8 cellular contexts compared by ENCODE assay signal in genomic region chr4:6783111-6783981, GRCh38. TPM values are rescaled to one million over a fixed set of nuclear protein-coding genes. Genes with fewer than 3 reads are reported as not detected.
DNase-seq lines count a peak whose midpoint lies in the region; ATAC-seq and TF ChIP-seq lines count a peak whose summit lies in the region.

No MANE protein-coding gene starts in this region.

- WGBS in lung, 2 donors = 1 to 2% methylated on average over 63 to 91 of the region's 91 CpGs

- CTCF ChIA-PET in activated CD8-positive, alpha-beta T cell treated with anti-CD3 and anti-CD28 coated beads, Interleukin-2, amount 10 ng/mL, durations not matched to agents 7 days and 5 days (lab: Charles Lee) = interaction anchor here (0.6 to 1.9 kb wide), 6 partner anchors 62 to 260 kb away, joined by 3 to 17 read pairs (median 4); partner anchors contain the start of genes BLOC1S4 and TADA2B

- no peaks in the 10 kb centered on the region for H3K36me3 ChIP-seq in CD4-positive, CD25-positive, alpha-beta regulatory T cell (ENCODE audit: control insufficient read depth, insufficient read depth, low read length)
- H3K36me3 ChIP-seq in lung (ENCODE audit: control insufficient read depth in 2 of 2, insufficient read depth in 2 of 2, low read length in 2 of 2) = no peaks in the 10 kb centered on the region

- H3K4me3 Mint-ChIP-seq in CD4-positive, CD25-positive, alpha-beta regulatory T cell = peak overlapping the region; percentile 86 to 93 (median 90)
- H3K4me3 Mint-ChIP-seq in activated CD8-positive, alpha-beta T cell treated with anti-CD3 and anti-CD28 coated beads, Interleukin-2, amount 10 ng/mL, durations not matched to agents 7 days and 5 days = peak overlapping the region; percentile 84

- TF ChIP-seq CTCF in lung (IDR thresholded peaks at IDR 0.05; ENCODE audit: control extremely low read depth, extremely low read depth) = no peak

- peak; percentile 76 to 78 for ATAC-seq in CD4-positive, CD25-positive, alpha-beta regulatory T cell (ENCODE audit: low read depth in 2 of 2)
- peak; percentile 69 for ATAC-seq in GM19328 (IDR thresholded peaks at IDR 0.05; ENCODE audit: unreplicated experiment)
- ATAC-seq in HG03460 (IDR thresholded peaks at IDR 0.05; ENCODE audit: unreplicated experiment) = peak; percentile 73
- ATAC-seq in activated CD8-positive, alpha-beta T cell treated with anti-CD3 and anti-CD28 coated beads, Interleukin-2, amount 10 ng/mL, durations not matched to agents 7 days and 5 days = peak; percentile 84
- peak; percentile 89 for ATAC-seq in lung (ENCODE audit: insufficient read depth, low FRiP score)

- peak; percentile 83 to 88 (median 84) for DNase-seq in CD4-positive, CD25-positive, alpha-beta regulatory T cell
- DNase-seq in NCI-H748 treated with DMSO at 0.1 percent for 48 hours (lab: John Stamatoyannopoulos, UW) = peak; percentile 33
- peak; percentile 91 for DNase-seq in activated CD8-positive, alpha-beta T cell treated with anti-CD3 and anti-CD28 coated beads, Interleukin-2, amount 10 ng/mL, durations not matched to agents 7 days and 5 days
- DNase-seq in ecto neural progenitor cell (ENCODE audit: low spot score) = peak; percentile 95
- DNase-seq in lung (ENCODE audit: low spot score) = peak; percentile 89
- DNase-seq in stimulated activated CD4-positive, alpha-beta T cell treated with anti-CD3 and anti-CD28 coated beads, TNF-alpha, amount 100 ng/mL, for 24 hours (ENCODE audit: low read depth in 3 of 3) = peak; percentile 76 to 87 (median 78)

- no peaks in the 10 kb centered on the region for H3K9me3 ChIP-seq in CD4-positive, CD25-positive, alpha-beta regulatory T cell (ENCODE audit: control insufficient read depth in 2 of 2, low read length in 2 of 2)
- no peaks in the 10 kb centered on the region for H3K9me3 ChIP-seq in lung (ENCODE audit: control insufficient read depth in 2 of 2, insufficient read depth in 1 of 2, low read length in 1 of 2)

- peaks cover 30 to 69% (median 51%) of the 10 kb centered on the region in 4 donors for H3K4me1 Mint-ChIP-seq in CD4-positive, CD25-positive, alpha-beta regulatory T cell
- peaks cover 67% of the 10 kb centered on the region for H3K4me1 Mint-ChIP-seq in activated CD8-positive, alpha-beta T cell treated with anti-CD3 and anti-CD28 coated beads, Interleukin-2, amount 10 ng/mL, durations not matched to agents 7 days and 5 days (ENCODE audit: low read depth)

- H3K4me1 ChIP-seq in CD4-positive, CD25-positive, alpha-beta regulatory T cell (ENCODE audit: control insufficient read depth, insufficient read depth, low read length, poor library complexity, severe bottlenecking) = peaks cover 42% of the 10 kb centered on the region
- H3K4me1 ChIP-seq in lung (ENCODE audit: control insufficient read depth in 2 of 2, insufficient read depth in 2 of 2, low read length in 2 of 2) = peaks cover 6 to 13% of the 10 kb centered on the region in 2 donors

- peak overlapping the region; percentile 85 for H3K4me3 ChIP-seq in CD4-positive, CD25-positive, alpha-beta regulatory T cell (ENCODE audit: low read depth, low read length)
- peak overlapping the region; percentile 95 for H3K4me3 ChIP-seq in lung

- peaks cover 3% of the 10 kb centered on the region for H3K36me3 Mint-ChIP-seq in CD4-positive, CD25-positive, alpha-beta regulatory T cell
- H3K36me3 Mint-ChIP-seq in activated CD8-positive, alpha-beta T cell treated with anti-CD3 and anti-CD28 coated beads, Interleukin-2, amount 10 ng/mL, durations not matched to agents 7 days and 5 days (ENCODE audit: low read depth) = peaks cover 15% of the 10 kb centered on the region

- POLR2A ChIA-PET in activated CD8-positive, alpha-beta T cell treated with anti-CD3 and anti-CD28 coated beads, Interleukin-2, amount 10 ng/mL, durations not matched to agents 7 days and 5 days (lab: Charles Lee) = interaction anchor here (0.5 to 1.6 kb wide), 12 partner anchors 12 to 285 kb away, joined by 3 to 7 read pairs (median 3); partner anchors contain the start of genes BLOC1S4 and GRPEL1

- peak overlapping the region; percentile 95 for H3K27ac ChIP-seq in CD4-positive, CD25-positive, alpha-beta regulatory T cell (ENCODE audit: insufficient read depth, low read length, poor library complexity, severe bottlenecking)
- H3K27ac ChIP-seq in lung (ENCODE audit: low read depth in 1 of 2, low read length in 1 of 2) = peak overlapping the region; percentile 99

- H3K9me3 Mint-ChIP-seq in CD4-positive, CD25-positive, alpha-beta regulatory T cell = no peaks in the 10 kb centered on the region
- H3K9me3 Mint-ChIP-seq in activated CD8-positive, alpha-beta T cell treated with anti-CD3 and anti-CD28 coated beads, Interleukin-2, amount 10 ng/mL, durations not matched to agents 7 days and 5 days (ENCODE audit: insufficient read depth) = no peaks in the 10 kb centered on the region

- H3K27me3 ChIP-seq in CD4-positive, CD25-positive, alpha-beta regulatory T cell (ENCODE audit: control insufficient read depth, insufficient read depth, low read length) = no peaks in the 10 kb centered on the region
- no peaks in the 10 kb centered on the region for H3K27me3 ChIP-seq in lung (ENCODE audit: control insufficient read depth, insufficient read depth)

- peak overlapping the region; percentile 6 to 92 (median 90) for H3K27ac Mint-ChIP-seq in CD4-positive, CD25-positive, alpha-beta regulatory T cell
- H3K27ac Mint-ChIP-seq in activated CD8-positive, alpha-beta T cell treated with anti-CD3 and anti-CD28 coated beads, Interleukin-2, amount 10 ng/mL, durations not matched to agents 7 days and 5 days = peak overlapping the region; percentile 78

- peaks cover 14% of the 10 kb centered on the region for H3K27me3 Mint-ChIP-seq in CD4-positive, CD25-positive, alpha-beta regulatory T cell
- H3K27me3 Mint-ChIP-seq in activated CD8-positive, alpha-beta T cell treated with anti-CD3 and anti-CD28 coated beads, Interleukin-2, amount 10 ng/mL, durations not matched to agents 7 days and 5 days (ENCODE audit: low read depth) = no peaks in the 10 kb centered on the region

RNA-seq across cellular contexts. Expression of gene KIAA0232, which starts 0.8 kb away (rescaled TPM):
- 25.3 TPM for total RNA-seq in CD4-positive, CD25-positive, alpha-beta regulatory T cell
- 10 to 100 TPM in 2 of 4 donors, 1 to 10 TPM in 2; 5.6 to 16.7 (median 10.8) TPM for polyA plus RNA-seq in CD4-positive, CD25-positive, alpha-beta regulatory T cell
- total RNA-seq in activated CD8-positive, alpha-beta T cell treated with anti-CD3 and anti-CD28 coated beads, Interleukin-2, amount 10 ng/mL, durations not matched to agents 7 days and 5 days = 10 to 100 TPM; 18.4 to 19.5 TPM
- total RNA-seq in lung = 10 to 100 TPM; 27.0 to 34.6 TPM
- 10 to 100 TPM in 1 of 2 donors, 1 to 10 TPM in 1; 6.8 to 10.4 TPM for polyA plus RNA-seq in lung

Comparison
In these comparisons a context has a peak if more than half of its experiments do, and no peak if none do; other contexts are left out.
1. Peak in every context shown above with its lines: DNase-seq, ATAC-seq, H3K4me3 ChIP-seq and H3K27ac ChIP-seq.
2. DNase-seq: peak in every context shown above with its lines; median percentile 95 in ecto neural progenitor cell; 91 in activated CD8-positive, alpha-beta T cell treated with anti-CD3 and anti-CD28 coated beads, Interleukin-2, amount 10 ng/mL, durations not matched to agents 7 days and 5 days; 89 in lung; 84 in CD4-positive, CD25-positive, alpha-beta regulatory T cell; 78 in stimulated activated CD4-positive, alpha-beta T cell treated with anti-CD3 and anti-CD28 coated beads, TNF-alpha, amount 100 ng/mL, for 24 hours; 33 in NCI-H748 treated with DMSO at 0.1 percent for 48 hours.